ENCODE assay signal across 1 cellular context in genomic region chr1:155859881-155860841, GRCh38.
A peak's percentile ranks its signal among the peaks of the same experiment; 100 is the strongest.
TF ChIP-seq lines count a peak whose summit lies in the region.

No MANE protein-coding gene starts in this region.

TF ChIP-seq in K562, 482 proteins besides CTCF, POLR2A, EP300 and RAD21 (continued from another document and continues in another):
- no peak for TF ChIP-seq PKNOX1 (IDR thresholded peaks at IDR 0.05)
- no peak for TF ChIP-seq PHF21A (IDR thresholded peaks at IDR 0.05; ENCODE audit: borderline replicate concordance, low read depth)
- TF ChIP-seq ZNF639 (CRISPR knock-in tag; conservative IDR thresholded peaks at IDR 0.05 in 1 of 2, IDR thresholded peaks at IDR 0.05 in 1 of 2): 0 out of 4 replicates have a peak, but pooled peaks of 1 of the 2 experiments have one; percentile 51
- TF ChIP-seq MYBL2 (IDR thresholded peaks at IDR 0.05; ENCODE audit: low read depth): no peak
- TF ChIP-seq MYBL2 (CRISPR knock-in tag; IDR thresholded peaks at IDR 0.05; ENCODE audit: borderline replicate concordance): no peak
- no peak for TF ChIP-seq MGA (IDR thresholded peaks at IDR 0.05)
- no peak for TF ChIP-seq KLF10 (CRISPR knock-in tag; IDR thresholded peaks at IDR 0.05)
- TF ChIP-seq ZNF511 (CRISPR knock-in tag; IDR thresholded peaks at IDR 0.05): no peak
- TF ChIP-seq MAFF (IDR thresholded peaks at IDR 0.05; ENCODE audit: low read length): no peak
- TF ChIP-seq FOXJ2 (tag; IDR thresholded peaks at IDR 0.05): no peak
- TF ChIP-seq ZNF212 (CRISPR knock-in tag; IDR thresholded peaks at IDR 0.05): no peak
- peak; percentile 97 for TF ChIP-seq MEF2A (IDR thresholded peaks at IDR 0.05; ENCODE audit: control insufficient read depth, low read depth, low read length)
- peak; percentile 93 for TF ChIP-seq JUND (IDR thresholded peaks at IDR 0.05; ENCODE audit: borderline replicate concordance, low read depth, low read length)
- peak; percentile 92 for TF ChIP-seq JUND (tag; IDR thresholded peaks at IDR 0.05; ENCODE audit: borderline replicate concordance, low read depth, low read length)
- TF ChIP-seq POLR2H (tag; IDR thresholded peaks at IDR 0.05; ENCODE audit: low read depth): no peak
- no peak for TF ChIP-seq ZFP91 (CRISPR knock-in tag; IDR thresholded peaks at IDR 0.05)
- peak in 2 of 3 experiments; percentile 76 to 86 for TF ChIP-seq YY1 (IDR thresholded peaks at IDR 0.05; ENCODE audit: borderline replicate concordance in 1 of 3, control insufficient read depth in 1 of 3, extremely low read depth in 1 of 3, insufficient read depth in 3 of 3, insufficient read length in 1 of 3, insufficient replicate concordance in 2 of 3, low read depth in 1 of 3, low read length in 2 of 3)
- no peak for TF ChIP-seq KDM2B (CRISPR knock-in tag; IDR thresholded peaks at IDR 0.05)
- TF ChIP-seq PCBP2 (IDR thresholded peaks at IDR 0.05; ENCODE audit: low read depth, low read length, poor library complexity, severe bottlenecking): no peak
- TF ChIP-seq DMBX1 (CRISPR knock-in tag; IDR thresholded peaks at IDR 0.05; ENCODE audit: borderline replicate concordance): no peak
- no peak for TF ChIP-seq TSC22D4 (tag; IDR thresholded peaks at IDR 0.05)
- peak; percentile 19; the same call in 1 of the 2 replicates for TF ChIP-seq CEBPB (tag; IDR thresholded peaks at IDR 0.05)
- no peak for TF ChIP-seq CLOCK (CRISPR knock-in tag; IDR thresholded peaks at IDR 0.05; ENCODE audit: borderline replicate concordance)
- no peak for TF ChIP-seq ZNF398 (CRISPR knock-in tag; IDR thresholded peaks at IDR 0.05)
- no peak for TF ChIP-seq LCOR (CRISPR knock-in tag; IDR thresholded peaks at IDR 0.05)
- no peak for TF ChIP-seq BRD9 (IDR thresholded peaks at IDR 0.05; ENCODE audit: low read depth, partially characterized antibody)
- TF ChIP-seq HIVEP1 (CRISPR knock-in tag; IDR thresholded peaks at IDR 0.05): no peak
- no peak for TF ChIP-seq PYGO2 (tag; IDR thresholded peaks at IDR 0.05)
- peak; percentile 7 for TF ChIP-seq DACH1 (IDR thresholded peaks at IDR 0.05; ENCODE audit: partially characterized antibody)
- no peak for TF ChIP-seq TGIF2 (CRISPR knock-in tag; IDR thresholded peaks at IDR 0.05)
- TF ChIP-seq ESRRA (IDR thresholded peaks at IDR 0.05; ENCODE audit: borderline replicate concordance, low read depth): no peak
- TF ChIP-seq MEF2D (tag; conservative IDR thresholded peaks at IDR 0.05; ENCODE audit: low read depth): peak; percentile 70; the same call in 1 of the 2 replicates
- TF ChIP-seq CEBPG (CRISPR knock-in tag; IDR thresholded peaks at IDR 0.05): 0 out of 2 replicates have a peak, but pooled peaks have one; percentile 39
- TF ChIP-seq CEBPG (tag; conservative IDR thresholded peaks at IDR 0.05 in 1 of 2, IDR thresholded peaks at IDR 0.05 in 1 of 2): peak; percentile 19 to 77; a peak in 2 of 4 replicates
- no peak for TF ChIP-seq ZBTB12 (CRISPR knock-in tag; IDR thresholded peaks at IDR 0.05)
- no peak for TF ChIP-seq THRAP3 (IDR thresholded peaks at IDR 0.05; ENCODE audit: borderline replicate concordance)
- TF ChIP-seq JUNB (CRISPR knock-in tag; conservative IDR thresholded peaks at IDR 0.05): peak; percentile 68; the same call in 1 of the 2 replicates
- TF ChIP-seq OTX1 (CRISPR knock-in tag; IDR thresholded peaks at IDR 0.05): no peak
- no peak for TF ChIP-seq POLR3A (IDR thresholded peaks at IDR 0.05; ENCODE audit: borderline replicate concordance, extremely low read depth, insufficient read depth, insufficient read length)
- TF ChIP-seq ZNF76 (CRISPR knock-in tag; IDR thresholded peaks at IDR 0.05; ENCODE audit: borderline replicate concordance): no peak
